ENCODE assay signal across 8 cellular contexts in genomic region chr4:74370912-74371311, GRCh38. TPM values are rescaled to one million over a fixed set of nuclear protein-coding genes. Genes with fewer than 3 reads are reported as not detected.
A peak's percentile ranks its signal among the peaks of the same experiment; 100 is the strongest.
DNase-seq lines count a peak whose midpoint lies in the region; ATAC-seq and TF ChIP-seq lines count a peak whose summit lies in the region.

No MANE protein-coding gene starts in this region.

- H3K36me3 Mint-ChIP-seq in nephron (ENCODE audit: low read depth) = no peaks in the 10 kb centered on the region
- H3K36me3 Mint-ChIP-seq in activated T-helper 2 cell treated with anti-CD3 and anti-CD28 coated beads, Interferon-gamma antibody, Interleukin-2, Interleukin-4, amounts not matched to agents 10 μg/mL and 5 μg/mL and 100 μg/mL, durations not matched to agents 14 hours and 24 hours and 36 hours (ENCODE audit: low read depth) = no peaks in the 10 kb centered on the region

- TF ChIP-seq POLR2A in erythroblast (IDR thresholded peaks at IDR 0.05; ENCODE audit: low read length) = no peak

- intact Hi-C loops in Right ventricle myocardium inferior (cut with DNase I) = no loop called here
- intact Hi-C loops in cardiac septum (cut with DNase I) = no loop called here
- intact Hi-C loops in activated T-helper 2 cell treated with anti-CD3 and anti-CD28 coated beads, Interferon-gamma antibody, Interleukin-2, Interleukin-4, amounts not matched to agents 10 μg/mL and 5 μg/mL and 100 μg/mL, durations not matched to agents 14 hours and 24 hours and 36 hours (cut with micrococcal nuclease) = loop anchor here (1.0 to 5.0 kb wide), 2 partner anchors 251 to 300 kb away; no protein-coding TSS in a partner anchor

- DNase-seq in Right ventricle myocardium inferior (ENCODE audit: missing footprints) = no peak
- DNase-seq in cardiac septum (ENCODE audit: low spot score) = no peak
- DNase-seq in HS-27A (ENCODE audit: low read depth) = peak; percentile 50
- peak; percentile 76 for DNase-seq in SW480 (ENCODE audit: low spot score)
- peak; percentile 53 to 74 for DNase-seq in erythroblast (lab: John Stamatoyannopoulos, UW)
- DNase-seq in activated T-helper 2 cell treated with anti-CD3 and anti-CD28 coated beads, Interferon-gamma antibody, Interleukin-2, Interleukin-4, amounts not matched to agents 10 μg/mL and 5 μg/mL and 100 μg/mL, durations not matched to agents 14 hours and 24 hours and 36 hours (ENCODE audit: low spot score) = no peak

- H3K27ac Mint-ChIP-seq in nephron = no peak overlapping the region
- H3K27ac Mint-ChIP-seq in activated T-helper 2 cell treated with anti-CD3 and anti-CD28 coated beads, Interferon-gamma antibody, Interleukin-2, Interleukin-4, amounts not matched to agents 10 μg/mL and 5 μg/mL and 100 μg/mL, durations not matched to agents 14 hours and 24 hours and 36 hours = no peak overlapping the region

- no peak overlapping the region for H3K4me3 Mint-ChIP-seq in nephron
- no peak overlapping the region for H3K4me3 Mint-ChIP-seq in activated T-helper 2 cell treated with anti-CD3 and anti-CD28 coated beads, Interferon-gamma antibody, Interleukin-2, Interleukin-4, amounts not matched to agents 10 μg/mL and 5 μg/mL and 100 μg/mL, durations not matched to agents 14 hours and 24 hours and 36 hours (ENCODE audit: low read depth)

- peaks cover 26% of the 10 kb centered on the region for H3K27me3 Mint-ChIP-seq in nephron (ENCODE audit: low read depth)
- H3K27me3 Mint-ChIP-seq in activated T-helper 2 cell treated with anti-CD3 and anti-CD28 coated beads, Interferon-gamma antibody, Interleukin-2, Interleukin-4, amounts not matched to agents 10 μg/mL and 5 μg/mL and 100 μg/mL, durations not matched to agents 14 hours and 24 hours and 36 hours (ENCODE audit: low read depth) = peaks cover 22% of the 10 kb centered on the region

- ATAC-seq in Right ventricle myocardium inferior = peak; percentile 60
- ATAC-seq in GM21529 (IDR thresholded peaks at IDR 0.05; ENCODE audit: unreplicated experiment) = peak; percentile 84

- H3K9me3 Mint-ChIP-seq in nephron = no peaks in the 10 kb centered on the region
- no peaks in the 10 kb centered on the region for H3K9me3 Mint-ChIP-seq in activated T-helper 2 cell treated with anti-CD3 and anti-CD28 coated beads, Interferon-gamma antibody, Interleukin-2, Interleukin-4, amounts not matched to agents 10 μg/mL and 5 μg/mL and 100 μg/mL, durations not matched to agents 14 hours and 24 hours and 36 hours

- no peaks in the 10 kb centered on the region for H3K4me1 Mint-ChIP-seq in nephron
- peaks cover 6% of the 10 kb centered on the region for H3K4me1 Mint-ChIP-seq in activated T-helper 2 cell treated with anti-CD3 and anti-CD28 coated beads, Interferon-gamma antibody, Interleukin-2, Interleukin-4, amounts not matched to agents 10 μg/mL and 5 μg/mL and 100 μg/mL, durations not matched to agents 14 hours and 24 hours and 36 hours (ENCODE audit: low read depth)

- peak; percentile 41 to 69 (median 63) for TF ChIP-seq CTCF in nephron (IDR thresholded peaks at IDR 0.05; ENCODE audit: unreplicated experiment in 3 of 3)

RNA-seq across cellular contexts. Expression of gene EREG, which starts 6.0 kb away (rescaled TPM):
- total RNA-seq in Right ventricle myocardium inferior (not detected), cardiac septum (0.05 TPM)
- total RNA-seq in activated T-helper 2 cell treated with anti-CD3 and anti-CD28 coated beads, Interferon-gamma antibody, Interleukin-2, Interleukin-4, amounts not matched to agents 10 μg/mL and 5 μg/mL and 100 μg/mL, durations not matched to agents 14 hours and 24 hours and 36 hours = not detected in 2 replicates

Comparison
In these comparisons a context has a peak if more than half of its experiments do, and no peak if none do; other contexts are left out.
1. DNase-seq: peak in HS-27A (single experiment), SW480 (single experiment) and erythroblast (2 of 2); none in Right ventricle myocardium inferior (single experiment), cardiac septum (single experiment) and activated T-helper 2 cell treated with anti-CD3 and anti-CD28 coated beads, Interferon-gamma antibody, Interleukin-2, Interleukin-4, amounts not matched to agents 10 μg/mL and 5 μg/mL and 100 μg/mL, durations not matched to agents 14 hours and 24 hours and 36 hours (single experiment).